ENCODE assay signal across 1 cellular context in genomic region chr1:169624887-169625286, GRCh38.
TF ChIP-seq lines count a peak whose summit lies in the region.

No MANE protein-coding gene starts in this region.

TF ChIP-seq in endothelial cell of umbilical vein, 7 proteins besides CTCF, POLR2A, EP300 and RAD21 (continued from another document):
- TF ChIP-seq MAX (IDR thresholded peaks at IDR 0.05; ENCODE audit: insufficient read depth, insufficient read length) (no peak), POLR2AphosphoS5 (IDR thresholded peaks at IDR 0.05; ENCODE audit: insufficient read depth, low read depth, low read length) (no peak), GATA2 (IDR thresholded peaks at IDR 0.05; ENCODE audit: insufficient read depth, insufficient read length, low read depth, low read length) (no peak), FOS (IDR thresholded peaks at IDR 0.05; ENCODE audit: borderline replicate concordance, insufficient read depth, low read length) (no peak), MYC (IDR thresholded peaks at IDR 0.05; ENCODE audit: low read depth, low read length) (no peak)
TF ChIP-seq in endothelial cell of umbilical vein: peak in this region for 0.
